Comparison of ENCODE assay signal across 1 cellular context in genomic region chr16:3046506-3047386, GRCh38.
TF ChIP-seq lines count a peak whose summit lies in the region.

A gene with protein sequence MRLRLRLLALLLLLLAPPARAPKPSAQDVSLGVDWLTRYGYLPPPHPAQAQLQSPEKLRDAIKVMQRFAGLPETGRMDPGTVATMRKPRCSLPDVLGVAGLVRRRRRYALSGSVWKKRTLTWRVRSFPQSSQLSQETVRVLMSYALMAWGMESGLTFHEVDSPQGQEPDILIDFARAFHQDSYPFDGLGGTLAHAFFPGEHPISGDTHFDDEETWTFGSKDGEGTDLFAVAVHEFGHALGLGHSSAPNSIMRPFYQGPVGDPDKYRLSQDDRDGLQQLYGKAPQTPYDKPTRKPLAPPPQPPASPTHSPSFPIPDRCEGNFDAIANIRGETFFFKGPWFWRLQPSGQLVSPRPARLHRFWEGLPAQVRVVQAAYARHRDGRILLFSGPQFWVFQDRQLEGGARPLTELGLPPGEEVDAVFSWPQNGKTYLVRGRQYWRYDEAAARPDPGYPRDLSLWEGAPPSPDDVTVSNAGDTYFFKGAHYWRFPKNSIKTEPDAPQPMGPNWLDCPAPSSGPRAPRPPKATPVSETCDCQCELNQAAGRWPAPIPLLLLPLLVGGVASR (plus strand): TSS chr16:3046561. CDS start chr16:3046918, 357 bp downstream.

TF ChIP-seq in HepG2, 621 proteins besides CTCF, POLR2A, EP300 and RAD21 (continued from another document):
- TF ChIP-seq AKNA (CRISPR knock-in tag; IDR thresholded peaks at IDR 0.05; ENCODE audit: borderline replicate concordance) (no peak), ZNF775 (CRISPR knock-in tag; IDR thresholded peaks at IDR 0.05; ENCODE audit: borderline replicate concordance) (no peak), ZFAT (CRISPR knock-in tag; conservative IDR thresholded peaks at IDR 0.05) (no peak), HMGXB4 (CRISPR knock-in tag; IDR thresholded peaks at IDR 0.05; ENCODE audit: borderline replicate concordance in 1 of 2, low read depth in 1 of 2) (no peak), REXO4 (CRISPR knock-in tag; IDR thresholded peaks at IDR 0.05; ENCODE audit: borderline replicate concordance) (no peak), ERF (CRISPR knock-in tag; IDR thresholded peaks at IDR 0.05) (no peak)
